In genomic region chr17:3511841-3512511, GRCh38 we compare ENCODE assay signal across 1 cellular context.
TF ChIP-seq lines count a peak whose summit lies in the region.

No MANE protein-coding gene starts in this region.

TF ChIP-seq in HepG2, 621 proteins besides CTCF, POLR2A, EP300 and RAD21:
- TF ChIP-seq ZNF547 (CRISPR knock-in tag; IDR thresholded peaks at IDR 0.05), result no peak
